Comparison of ENCODE assay signal across 2 cellular contexts in genomic region chr16:23683487-23683886, GRCh38.
A peak's percentile ranks its signal among the peaks of the same experiment; 100 is the strongest.
TF ChIP-seq lines count a peak whose summit lies in the region.

No MANE protein-coding gene starts in this region.

TF ChIP-seq in HCT116, 20 proteins besides CTCF, POLR2A, EP300 and RAD21:
- peak; percentile 26; the same call in 1 of the 2 replicates for TF ChIP-seq POLR2AphosphoS5 (IDR thresholded peaks at IDR 0.05; ENCODE audit: low read depth, low read length)
- no peak for TF ChIP-seq CBX3 (IDR thresholded peaks at IDR 0.05; ENCODE audit: low read depth)

TF ChIP-seq in K562, 482 proteins besides CTCF, POLR2A, EP300 and RAD21:
- TF ChIP-seq, protein P1, sequence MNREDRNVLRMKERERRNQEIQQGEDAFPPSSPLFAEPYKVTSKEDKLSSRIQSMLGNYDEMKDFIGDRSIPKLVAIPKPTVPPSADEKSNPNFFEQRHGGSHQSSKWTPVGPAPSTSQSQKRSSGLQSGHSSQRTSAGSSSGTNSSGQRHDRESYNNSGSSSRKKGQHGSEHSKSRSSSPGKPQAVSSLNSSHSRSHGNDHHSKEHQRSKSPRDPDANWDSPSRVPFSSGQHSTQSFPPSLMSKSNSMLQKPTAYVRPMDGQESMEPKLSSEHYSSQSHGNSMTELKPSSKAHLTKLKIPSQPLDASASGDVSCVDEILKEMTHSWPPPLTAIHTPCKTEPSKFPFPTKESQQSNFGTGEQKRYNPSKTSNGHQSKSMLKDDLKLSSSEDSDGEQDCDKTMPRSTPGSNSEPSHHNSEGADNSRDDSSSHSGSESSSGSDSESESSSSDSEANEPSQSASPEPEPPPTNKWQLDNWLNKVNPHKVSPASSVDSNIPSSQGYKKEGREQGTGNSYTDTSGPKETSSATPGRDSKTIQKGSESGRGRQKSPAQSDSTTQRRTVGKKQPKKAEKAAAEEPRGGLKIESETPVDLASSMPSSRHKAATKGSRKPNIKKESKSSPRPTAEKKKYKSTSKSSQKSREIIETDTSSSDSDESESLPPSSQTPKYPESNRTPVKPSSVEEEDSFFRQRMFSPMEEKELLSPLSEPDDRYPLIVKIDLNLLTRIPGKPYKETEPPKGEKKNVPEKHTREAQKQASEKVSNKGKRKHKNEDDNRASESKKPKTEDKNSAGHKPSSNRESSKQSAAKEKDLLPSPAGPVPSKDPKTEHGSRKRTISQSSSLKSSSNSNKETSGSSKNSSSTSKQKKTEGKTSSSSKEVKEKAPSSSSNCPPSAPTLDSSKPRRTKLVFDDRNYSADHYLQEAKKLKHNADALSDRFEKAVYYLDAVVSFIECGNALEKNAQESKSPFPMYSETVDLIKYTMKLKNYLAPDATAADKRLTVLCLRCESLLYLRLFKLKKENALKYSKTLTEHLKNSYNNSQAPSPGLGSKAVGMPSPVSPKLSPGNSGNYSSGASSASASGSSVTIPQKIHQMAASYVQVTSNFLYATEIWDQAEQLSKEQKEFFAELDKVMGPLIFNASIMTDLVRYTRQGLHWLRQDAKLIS (CRISPR knock-in tag; IDR thresholded peaks at IDR 0.05): no peak
- TF ChIP-seq GTF2A2 (tag; IDR thresholded peaks at IDR 0.05) (no peak), HDAC8 (tag; IDR thresholded peaks at IDR 0.05) (no peak), NFIC (IDR thresholded peaks at IDR 0.05) (peak; percentile 48), TCF3 (CRISPR knock-in tag; IDR thresholded peaks at IDR 0.05) (no peak), SRSF3 (IDR thresholded peaks at IDR 0.05; ENCODE audit: insufficient read depth, low read length) (no peak), HIVEP1 (CRISPR knock-in tag; IDR thresholded peaks at IDR 0.05) (no peak)
